ENCODE assay signal across 26 cellular contexts in the genomic region with DNA sequence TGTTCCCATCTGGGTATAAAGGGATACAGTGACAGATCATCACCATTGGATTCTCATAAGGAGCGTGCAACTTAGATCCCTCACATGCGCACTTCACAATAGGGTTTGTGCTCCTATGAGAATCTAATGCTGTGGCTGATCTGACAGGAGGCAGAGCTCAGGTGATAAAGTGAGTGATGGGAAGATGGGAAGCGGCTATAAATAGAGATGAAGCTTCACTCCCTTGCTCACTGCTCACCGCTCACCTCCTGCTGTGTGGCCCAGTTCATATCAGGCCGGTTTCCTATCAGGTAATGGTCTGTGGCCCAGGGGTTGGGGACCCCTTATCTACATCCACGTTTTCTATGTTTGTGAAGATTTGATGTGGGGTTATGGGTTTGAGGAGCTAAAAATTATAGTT. TPM values are rescaled to one million over a fixed set of nuclear protein-coding genes. Genes with fewer than 3 reads are reported as not detected.
"Had no signal": no experiment of that assay in that cellular context is flagged by ENCODE, and none has a peak within 500 bp of the region (broad histone marks: within the 10 kb centered on the region; RNA-seq: fewer than 3 reads in every experiment).

No MANE protein-coding gene starts in this region.

- H3K36me3 ChIP-seq: esophagus squamous epithelium, neutrophil, sigmoid colon, thoracic aorta had no signal

- H3K36me3 Mint-ChIP-seq: activated CD8-positive, alpha-beta memory T cell treated with anti-CD3 and anti-CD28 coated beads, Interleukin-2, amount 10 ng/mL, durations not matched to agents 7 days and 5 days; activated naive CD4-positive, alpha-beta T cell treated with anti-CD3 and anti-CD28 coated beads, Interleukin-2, amount 50 U/mL, for 72 hours; naive thymus-derived CD8-positive, alpha-beta T cell; stimulated activated effector memory CD8-positive, alpha-beta T cell treated with anti-CD3 and anti-CD28 coated beads, Interleukin-12 subunit alpha, Interleukin-12 subunit beta, amount 100 ng/mL, for 72 hours had no signal

- H3K4me1 Mint-ChIP-seq: activated CD8-positive, alpha-beta memory T cell treated with anti-CD3 and anti-CD28 coated beads, Interleukin-2, amount 10 ng/mL, durations not matched to agents 7 days and 5 days; naive thymus-derived CD8-positive, alpha-beta T cell; stimulated activated effector memory CD8-positive, alpha-beta T cell treated with anti-CD3 and anti-CD28 coated beads, Interleukin-12 subunit alpha, Interleukin-12 subunit beta, amount 100 ng/mL, for 72 hours had no signal

- H3K27me3 Mint-ChIP-seq: activated CD8-positive, alpha-beta memory T cell treated with anti-CD3 and anti-CD28 coated beads, Interleukin-2, amount 10 ng/mL, durations not matched to agents 7 days and 5 days; naive thymus-derived CD8-positive, alpha-beta T cell; progenitor cell of endocrine pancreas; stimulated activated naive CD8-positive, alpha-beta T cell treated with anti-CD3 and anti-CD28 coated beads, Interleukin-15, Interleukin-2, amounts not matched to agents 100 ng/mL and 50 ng/mL, for 24 hours had no signal

- H3K9me3 ChIP-seq: esophagus squamous epithelium, neutrophil, sigmoid colon, thoracic aorta had no signal

- H3K4me1 ChIP-seq: esophagus squamous epithelium had no signal

- H3K27ac Mint-ChIP-seq: activated CD8-positive, alpha-beta memory T cell treated with anti-CD3 and anti-CD28 coated beads, Interleukin-2, amount 10 ng/mL, durations not matched to agents 7 days and 5 days; activated CD8-positive, alpha-beta T cell treated with anti-CD3 and anti-CD28 coated beads, Interleukin-2, amount 10 ng/mL, durations not matched to agents 7 days and 5 days; activated naive CD4-positive, alpha-beta T cell treated with anti-CD3 and anti-CD28 coated beads, Interleukin-2, amount 50 U/mL, for 72 hours; naive thymus-derived CD8-positive, alpha-beta T cell; progenitor cell of endocrine pancreas; stimulated activated effector memory CD8-positive, alpha-beta T cell treated with anti-CD3 and anti-CD28 coated beads, Interleukin-12 subunit alpha, Interleukin-12 subunit beta, amount 100 ng/mL, for 72 hours; stimulated activated naive CD8-positive, alpha-beta T cell treated with anti-CD3 and anti-CD28 coated beads, Interleukin-15, Interleukin-2, amounts not matched to agents 100 ng/mL and 50 ng/mL, for 24 hours had no signal

- DNase-seq: activated CD4-positive, alpha-beta T cell treated with anti-CD3 and anti-CD28 coated beads for 1 hour; activated CD4-positive, alpha-beta T cell treated with anti-CD3 and anti-CD28 coated beads, Interleukin-2, amount 50 U/mL, for 1 hour; activated CD8-positive, alpha-beta memory T cell treated with anti-CD3 and anti-CD28 coated beads, Interleukin-2, amount 10 ng/mL, durations not matched to agents 7 days and 5 days; activated CD8-positive, alpha-beta T cell treated with anti-CD3 and anti-CD28 coated beads, Interleukin-2, amount 10 ng/mL, durations not matched to agents 7 days and 5 days; activated naive CD4-positive, alpha-beta T cell; activated T-cell treated with anti-CD3 and anti-CD28 coated beads, Interleukin-2, amount 50 U/mL, for 48 hours; anterior cingulate cortex; dermis blood vessel endothelial cell; effector CD4-positive, alpha-beta T cell; esophagus squamous epithelium; foreskin melanocyte; glutamatergic neuron; naive thymus-derived CD8-positive, alpha-beta T cell; retina; sigmoid colon; small intestine; stimulated activated CD4-positive, alpha-beta T cell treated with anti-CD3 and anti-CD28 coated beads, Interleukin-4, amount 100 ng/mL, for 24 hours; T-helper 2 cell; trophoblast cell had no signal

- H3K27ac ChIP-seq: epithelial cell of prostate, esophagus squamous epithelium, neutrophil, thoracic aorta had no signal

- H3K4me3 Mint-ChIP-seq: activated CD8-positive, alpha-beta memory T cell treated with anti-CD3 and anti-CD28 coated beads, Interleukin-2, amount 10 ng/mL, durations not matched to agents 7 days and 5 days; activated CD8-positive, alpha-beta T cell treated with anti-CD3 and anti-CD28 coated beads, Interleukin-2, amount 10 ng/mL, durations not matched to agents 7 days and 5 days; naive thymus-derived CD8-positive, alpha-beta T cell; stimulated activated effector memory CD8-positive, alpha-beta T cell treated with anti-CD3 and anti-CD28 coated beads, Interleukin-12 subunit alpha, Interleukin-12 subunit beta, amount 100 ng/mL, for 72 hours; stimulated activated naive CD8-positive, alpha-beta T cell treated with anti-CD3 and anti-CD28 coated beads, Interleukin-15, Interleukin-2, amounts not matched to agents 100 ng/mL and 50 ng/mL, for 24 hours had no signal

- H3K27me3 ChIP-seq: esophagus squamous epithelium, neutrophil, sigmoid colon had no signal

- ATAC-seq: activated CD8-positive, alpha-beta memory T cell treated with anti-CD3 and anti-CD28 coated beads, Interleukin-2, amount 10 ng/mL, durations not matched to agents 7 days and 5 days; activated CD8-positive, alpha-beta T cell treated with anti-CD3 and anti-CD28 coated beads, Interleukin-2, amount 10 ng/mL, durations not matched to agents 7 days and 5 days; activated naive CD4-positive, alpha-beta T cell treated with anti-CD3 and anti-CD28 coated beads, Interleukin-2, amount 50 U/mL, for 72 hours; naive thymus-derived CD8-positive, alpha-beta T cell; stimulated activated effector memory CD8-positive, alpha-beta T cell treated with anti-CD3 and anti-CD28 coated beads, Interleukin-12 subunit alpha, Interleukin-12 subunit beta, amount 100 ng/mL, for 72 hours had no signal

- H3K4me3 ChIP-seq: esophagus squamous epithelium, sigmoid colon, thoracic aorta had no signal

RNA-seq across cellular contexts. Expression of a gene that starts 43.7 kb away (rescaled TPM):
- total RNA-seq: activated CD8-positive, alpha-beta memory T cell treated with anti-CD3 and anti-CD28 coated beads, Interleukin-2, amount 10 ng/mL, durations not matched to agents 7 days and 5 days; activated CD8-positive, alpha-beta T cell treated with anti-CD3 and anti-CD28 coated beads, Interleukin-2, amount 10 ng/mL, durations not matched to agents 7 days and 5 days; activated naive CD4-positive, alpha-beta T cell treated with anti-CD3 and anti-CD28 coated beads, Interleukin-2, amount 50 U/mL, for 72 hours had no signal
- polyA plus RNA-seq: naive thymus-derived CD8-positive, alpha-beta T cell had no signal
